ENCODE assay signal across 10 cellular contexts in genomic region chr17:44170499-44171201, GRCh38. TPM values are rescaled to one million over a fixed set of nuclear protein-coding genes. Genes with fewer than 3 reads are reported as not detected.
DNase-seq lines count a peak whose midpoint lies in the region; ATAC-seq and TF ChIP-seq lines count a peak whose summit lies in the region.
"Had no signal": no experiment of that assay in that cellular context is flagged by ENCODE, and none has a peak within 500 bp of the region (broad histone marks: within the 10 kb centered on the region; RNA-seq: fewer than 3 reads in every experiment).

TSS of gene ASB16 (plus strand) at chr17:44170704. CDS start at chr17:44170790, 86 bp downstream.

- H3K9me3 ChIP-seq in BLaER1 (no peaks in the 10 kb centered on the region), esophagus squamous epithelium (no peaks in the 10 kb centered on the region)

- H3K4me3 ChIP-seq in BLaER1 (peak within 1 kb of the TSS; percentile 15; the same call in 1 of the 2 replicates), esophagus squamous epithelium (peak within 1 kb of the TSS in 3 of 4 donors; percentile 17 to 52 (median 20))

- no peaks in the 10 kb centered on the region for H3K27me3 Mint-ChIP-seq in nephron progenitor cell (ENCODE audit: low read depth, poor library complexity)

- no peaks in the 10 kb centered on the region for H3K9me3 Mint-ChIP-seq in nephron progenitor cell

- WGBS in esophagus squamous epithelium, 2 donors: 10 to 32% methylated on average over 1 to 3 of the region's 21 CpGs

- no peak for TF ChIP-seq CTCF in esophagus squamous epithelium (IDR thresholded peaks at IDR 0.05)
- no peak for TF ChIP-seq CTCF in nephron progenitor cell (IDR thresholded peaks at IDR 0.05)

- peak within 1 kb of the TSS; percentile 70 for H3K9ac ChIP-seq in BLaER1

- H3K36me3 Mint-ChIP-seq in nephron progenitor cell (ENCODE audit: low read depth): peaks cover 7% of the 10 kb centered on the region

- no peaks in the 10 kb centered on the region for H4K20me1 ChIP-seq in BLaER1

- ATAC-seq in GM19452 (IDR thresholded peaks at IDR 0.05; ENCODE audit: unreplicated experiment) (no peak), HG03280 (IDR thresholded peaks at IDR 0.05; ENCODE audit: unreplicated experiment) (no peak)

- H3K4me1 ChIP-seq in BLaER1 (peaks cover 50% of the 10 kb centered on the region), esophagus squamous epithelium (peaks cover 0 to 20% (median 8%) of the 10 kb centered on the region in 3 donors)

- DNase-seq in NCI-H2196 treated with DMSO at 0.1 percent for 48 hours (lab: John Stamatoyannopoulos, UW; ENCODE audit: unreplicated experiment) (peak; percentile 33), esophagus squamous epithelium (lab: John Stamatoyannopoulos, UW) (no peak), nephron progenitor cell (no peak), glomerular visceral epithelial cell (ENCODE audit: extremely low spot score) (no peak), 8988T (no peak)
- DNase-seq: activated CD8-positive, alpha-beta memory T cell treated with anti-CD3 and anti-CD28 coated beads for 24 hours had no signal

- peaks cover 37% of the 10 kb centered on the region for H3K4me1 Mint-ChIP-seq in nephron progenitor cell

- H3K4me2 ChIP-seq in BLaER1: peak within 1 kb of the TSS; percentile 82

- TF ChIP-seq POLR2A in esophagus squamous epithelium (IDR thresholded peaks at IDR 0.05): no peak

- peak within 1 kb of the TSS; percentile 81 for H3K27ac ChIP-seq in BLaER1
- peak within 1 kb of the TSS in 3 of 4 donors; percentile 52 to 79 (median 61) for H3K27ac ChIP-seq in esophagus squamous epithelium

- intact Hi-C loops in esophagus squamous epithelium (cut with DNase I): no loop called here

- H3K36me3 ChIP-seq in BLaER1: peaks cover 33% of the 10 kb centered on the region
- H3K36me3 ChIP-seq in esophagus squamous epithelium: peaks cover 0 to 8% (median 0%) of the 10 kb centered on the region in 3 donors

- H3K27ac Mint-ChIP-seq in nephron progenitor cell: peak within 1 kb of the TSS; percentile 46

- no peaks in the 10 kb centered on the region for H3K27me3 ChIP-seq in BLaER1
- no peaks in the 10 kb centered on the region for H3K27me3 ChIP-seq in esophagus squamous epithelium

- H3K4me3 Mint-ChIP-seq in nephron progenitor cell: no peak within 1 kb of the TSS

RNA-seq across cellular contexts. Expression of gene ASB16, which starts in this region (rescaled TPM):
- under 1 TPM in 1 of 4 donors, not detected in 3; 0.11 TPM for total RNA-seq in esophagus squamous epithelium
- total RNA-seq: pulmonary artery endothelial cell had no signal
